ENCODE assay signal across 8 cellular contexts in genomic region chr1:63522891-63523728, GRCh38. TPM values are rescaled to one million over a fixed set of nuclear protein-coding genes. Genes with fewer than 3 reads are reported as not detected.
DNase-seq lines count a peak whose midpoint lies in the region; ATAC-seq and TF ChIP-seq lines count a peak whose summit lies in the region.

Gene EFCAB7 (plus strand): TSS chr1:63523525. CDS start chr1:63525573, 2,048 bp downstream.
Gene ITGB3BP (minus strand): TSS chr1:63523225. CDS start chr1:63523133, 92 bp downstream.

- ATAC-seq in GM18868 (IDR thresholded peaks at IDR 0.05; ENCODE audit: unreplicated experiment) (peak; percentile 93), HG03103 (IDR thresholded peaks at IDR 0.05; ENCODE audit: low read depth, unreplicated experiment) (peak; percentile 88)

- H3K9ac ChIP-seq in mammary epithelial cell (ENCODE audit: insufficient read depth, low read length) = peak within 1 kb of the TSS; percentile 96

- H3K79me2 ChIP-seq in ACC112 (ENCODE audit: control insufficient read depth, insufficient read depth, low read length, unreplicated experiment) = peaks cover 39% of the 10 kb centered on the region
- peaks cover 43% of the 10 kb centered on the region for H3K79me2 ChIP-seq in mammary epithelial cell (ENCODE audit: insufficient read depth, low read length)

- WGBS in mammary epithelial cell (ENCODE audit: low coverage, missing lambda C conversion rate) = 3% methylated on average over 39 of the region's 50 CpGs

- H3K9me3 ChIP-seq in WERI-Rb-1 (ENCODE audit: severe bottlenecking) = no peaks in the 10 kb centered on the region
- H3K9me3 ChIP-seq in mammary epithelial cell (replicated peaks; ENCODE audit: insufficient read depth, low read length) = no peaks in the 10 kb centered on the region

- BruUV-seq in mammary epithelial cell (replicated peaks; lab: Mats Ljungman, UMichigan) = no TSS peak

- no peaks in the 10 kb centered on the region for H4K20me1 ChIP-seq in mammary epithelial cell (ENCODE audit: insufficient read depth, low read length)

- H3K27me3 ChIP-seq in ACC112 (ENCODE audit: insufficient read depth, low read length) = no peaks in the 10 kb centered on the region
- no peaks in the 10 kb centered on the region for H3K27me3 ChIP-seq in WERI-Rb-1 (ENCODE audit: insufficient read depth, low read depth, severe bottlenecking)
- H3K27me3 ChIP-seq in mammary epithelial cell (ENCODE audit: insufficient read depth, low read length) = no peaks in the 10 kb centered on the region

- H3K27ac ChIP-seq in ACC112 (ENCODE audit: low read depth, low read length) (peak within 1 kb of the TSS; percentile 91), WERI-Rb-1 (peak within 1 kb of the TSS; percentile 86), mammary epithelial cell (ENCODE audit: insufficient read depth, low read depth, low read length) (peak within 1 kb of the TSS; percentile 93), skin epidermis (peak within 1 kb of the TSS; percentile 65 to 98 (median 93))

- peak; percentile 93 for DNase-seq in NCI-H2171 (lab: John Stamatoyannopoulos, UW)
- peak; percentile 91 for DNase-seq in WERI-Rb-1
- DNase-seq in mammary epithelial cell = peak; percentile 98
- peak; percentile 86 for DNase-seq in iPS-NIHi11 (ENCODE audit: low spot score)

- no peak for TF ChIP-seq CTCF in WERI-Rb-1 (IDR thresholded peaks at IDR 0.05; ENCODE audit: low read depth, low read length)
- no peak for TF ChIP-seq CTCF in mammary epithelial cell (conservative IDR thresholded peaks at IDR 0.05 in 1 of 2, IDR thresholded peaks at IDR 0.05 in 1 of 2; ENCODE audit: extremely low read depth in 1 of 2, insufficient read depth in 1 of 2, low read depth in 1 of 2, low read length in 2 of 2)

- H3K36me3 ChIP-seq in ACC112 (ENCODE audit: insufficient read depth, low read length) (0 out of 2 replicates have a peak, but pooled peaks cover 3% of the 10 kb centered on the region), WERI-Rb-1 (peaks cover 11% of the 10 kb centered on the region), mammary epithelial cell (ENCODE audit: insufficient read depth, low read length) (no peaks in the 10 kb centered on the region)

- in situ Hi-C loops in mammary epithelial cell (cut with MboI; ENCODE audit: low sequenced_read_pairs in 2 of 2) = no loop called here

- H3K4me3 ChIP-seq in ACC112 (ENCODE audit: low read depth, low read length) = peak within 1 kb of the TSS; percentile 88
- peak within 1 kb of the TSS; percentile 97 for H3K4me3 ChIP-seq in WERI-Rb-1 (ENCODE audit: low read depth, low read length)
- peak within 1 kb of the TSS; percentile 59 to 93 (median 90) for H3K4me3 ChIP-seq in mammary epithelial cell (replicated peaks in 1 of 3; ENCODE audit: insufficient read depth in 1 of 3, low read depth in 2 of 3, low read length in 3 of 3)
- peak within 1 kb of the TSS; percentile 45 to 73 (median 53) for H3K4me3 ChIP-seq in skin epidermis

- H2AFZ ChIP-seq in ACC112 (ENCODE audit: low read length, unreplicated experiment) = peak within 1 kb of the TSS; percentile 99
- H2AFZ ChIP-seq in mammary epithelial cell (ENCODE audit: low read depth, low read length) = peak within 1 kb of the TSS; percentile 98

- H3K4me1 ChIP-seq in ACC112 (ENCODE audit: control insufficient read depth, insufficient read depth, low read length, unreplicated experiment) (peaks cover 16% of the 10 kb centered on the region), mammary epithelial cell (ENCODE audit: insufficient read depth, low read length) (peaks cover 9% of the 10 kb centered on the region)

- peak within 1 kb of the TSS; percentile 98 for H3K4me2 ChIP-seq in mammary epithelial cell (ENCODE audit: insufficient read depth, low read depth, low read length)

- intact Hi-C loops in mammary epithelial cell (cut with micrococcal nuclease) = loop anchor here (2.0 to 10.0 kb wide), 4 partner anchors 24 to 678 kb away; partner anchors contain the start of gene ALG6

- CTCF ChIA-PET in mammary epithelial cell (lab: Charles Lee; ENCODE audit: low non-redundant PET) = no interaction called here

- dilution Hi-C loops in mammary epithelial cell (cut with HindIII; ENCODE audit: low sequenced_read_pairs) = no loop called here

RNA-seq across cellular contexts. Expression of gene EFCAB7, which starts in this region (rescaled TPM):
- total RNA-seq in mammary epithelial cell = 1 to 10 TPM; 4.6 to 7.8 TPM
- 2.5 TPM for polyA plus RNA-seq in mammary epithelial cell
- polyA minus RNA-seq in mammary epithelial cell = 0.88 TPM

RNA-seq across cellular contexts. Expression of gene ITGB3BP, which starts in this region (rescaled TPM):
- total RNA-seq in mammary epithelial cell = 10 to 100 TPM in 1 of 2 donors, 1 to 10 TPM in 1; 9.7 to 27.3 TPM
- polyA plus RNA-seq in mammary epithelial cell = 17.2 TPM
- 16.4 TPM for polyA minus RNA-seq in mammary epithelial cell

Comparison
In these comparisons a context has a peak if more than half of its experiments do, and no peak if none do; other contexts are left out.
1. Peak in every context shown above with its lines: DNase-seq, ATAC-seq, H3K4me3 ChIP-seq and H3K27ac ChIP-seq.